In genomic region chr9:105883847-105884246, GRCh38 we compare ENCODE assay signal across 11 cellular contexts.
DNase-seq lines count a peak whose midpoint lies in the region; ATAC-seq and TF ChIP-seq lines count a peak whose summit lies in the region.
"Had no signal": no experiment of that assay in that cellular context is flagged by ENCODE, and none has a peak within 500 bp of the region (broad histone marks: within the 10 kb centered on the region; RNA-seq: fewer than 3 reads in every experiment).

No MANE protein-coding gene starts in this region.

- no peaks in the 10 kb centered on the region for H3K9me3 ChIP-seq in hepatocyte (ENCODE audit: low read depth)

- H3K27ac ChIP-seq in hepatocyte, result no peak overlapping the region

- TF ChIP-seq CTCF in GM12864 (IDR thresholded peaks at IDR 0.05; ENCODE audit: low read depth, low read length, missing control alignments), result no peak
- no peak for TF ChIP-seq CTCF in hepatocyte (IDR thresholded peaks at IDR 0.05; ENCODE audit: poor library complexity)

- H3K4me3 ChIP-seq in GM12864 (ENCODE audit: low read depth, low read length) (no peak overlapping the region), hepatocyte (no peak overlapping the region)

- no peaks in the 10 kb centered on the region for H3K36me3 ChIP-seq in hepatocyte (replicated peaks; ENCODE audit: insufficient read depth, low read depth)

- DNase-seq in GM12864 (ENCODE audit: low read depth) (peak; percentile 24), OCI-M1 (lab: John Stamatoyannopoulos, UW) (peak; percentile 85), NCI-H748 (lab: John Stamatoyannopoulos, UW; ENCODE audit: unreplicated experiment) (no peak), hepatocyte (ENCODE audit: low spot score) (no peak), epidermal melanocyte (ENCODE audit: insufficient read length, low spot score) (no peak), NCI-H345 (lab: John Stamatoyannopoulos, UW) (no peak)
- DNase-seq: amniotic stem cell, DMS79, T-cell had no signal

- no peaks in the 10 kb centered on the region for H4K20me1 ChIP-seq in hepatocyte (ENCODE audit: insufficient read depth, poor library complexity, severe bottlenecking)

- WGBS in hepatocyte (ENCODE audit: low lambda C conversion rate, missing lambda C conversion rate), result 89% methylated on average over 2 of the region's 2 CpGs

- peak; percentile 82 for ATAC-seq in GM19397 (IDR thresholded peaks at IDR 0.05; ENCODE audit: unreplicated experiment)
- peak; percentile 90 for ATAC-seq in HG03060 (IDR thresholded peaks at IDR 0.05; ENCODE audit: low read depth, unreplicated experiment)
- ATAC-seq: T-cell had no signal

- H3K4me2 ChIP-seq in hepatocyte, result no peak overlapping the region

- H2AFZ ChIP-seq in hepatocyte, result no peak overlapping the region

- H3K4me1 ChIP-seq in hepatocyte (ENCODE audit: insufficient read depth), result no peaks in the 10 kb centered on the region

- no peaks in the 10 kb centered on the region for H3K9me2 ChIP-seq in hepatocyte (replicated peaks; ENCODE audit: insufficient read depth)

- H3K79me2 ChIP-seq in hepatocyte, result no peaks in the 10 kb centered on the region

- H3K27me3 ChIP-seq in hepatocyte, result no peaks in the 10 kb centered on the region

Comparison
In these comparisons a context has a peak if more than half of its experiments do, and no peak if none do; other contexts are left out.
1. DNase-seq: peak in GM12864 (single experiment) and OCI-M1 (single experiment); none in NCI-H748 (single experiment), hepatocyte (single experiment), epidermal melanocyte (single experiment) and NCI-H345 (single experiment).